Comparison of ENCODE assay signal across 36 cellular contexts in the genomic region with DNA sequence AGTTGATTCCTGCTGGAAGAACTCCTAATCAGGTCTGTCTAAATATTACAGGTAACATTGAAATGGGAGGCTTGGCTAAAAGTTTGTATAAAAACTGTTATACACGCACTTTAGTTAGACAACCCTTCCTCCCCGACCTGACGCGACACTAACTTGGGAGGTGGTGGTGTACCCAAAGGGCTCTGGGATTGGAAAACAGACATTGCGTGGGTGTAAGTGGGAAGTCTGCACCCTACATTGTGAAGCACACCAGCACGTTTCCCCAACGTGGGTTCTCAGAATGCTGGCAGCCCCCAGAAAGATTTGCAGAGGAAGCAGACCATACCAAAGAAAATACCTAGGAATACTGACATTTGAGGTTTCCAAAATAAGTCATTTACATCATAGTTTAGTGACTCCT. TPM values are rescaled to one million over a fixed set of nuclear protein-coding genes. Genes with fewer than 3 reads are reported as not detected.
"Had no signal": no experiment of that assay in that cellular context is flagged by ENCODE, and none has a peak within 500 bp of the region (broad histone marks: within the 10 kb centered on the region; RNA-seq: fewer than 3 reads in every experiment).

No MANE protein-coding gene starts in this region.

- H3K36me3 Mint-ChIP-seq: activated naive CD4-positive, alpha-beta T cell treated with anti-CD3 and anti-CD28 coated beads, Interleukin-2, amount 10 ng/mL, durations not matched to agents 7 days and 5 days; activated naive CD4-positive, alpha-beta T cell treated with anti-CD3 and anti-CD28 coated beads, Interleukin-2, amount 50 U/mL, for 24 hours; activated naive CD8-positive, alpha-beta T cell; activated naive CD8-positive, alpha-beta T cell treated with anti-CD3 and anti-CD28 coated beads, Interleukin-2, amount 10 ng/mL, durations not matched to agents 7 days and 5 days; brain had no signal

- H3K9me3 ChIP-seq: adrenal gland, ascending aorta, body of pancreas, breast epithelium had no signal

- H3K4me3 Mint-ChIP-seq: activated naive CD4-positive, alpha-beta T cell treated with anti-CD3 and anti-CD28 coated beads for 36 hours; activated naive CD4-positive, alpha-beta T cell treated with anti-CD3 and anti-CD28 coated beads, Interleukin-2, amount 10 ng/mL, durations not matched to agents 7 days and 5 days; activated naive CD4-positive, alpha-beta T cell treated with anti-CD3 and anti-CD28 coated beads, Interleukin-2, amount 50 U/mL, for 24 hours; activated naive CD8-positive, alpha-beta T cell; activated naive CD8-positive, alpha-beta T cell treated with anti-CD3 and anti-CD28 coated beads for 36 hours; activated naive CD8-positive, alpha-beta T cell treated with anti-CD3 and anti-CD28 coated beads, Interleukin-2, amount 10 ng/mL, durations not matched to agents 7 days and 5 days; activated naive CD8-positive, alpha-beta T cell treated with anti-CD3 and anti-CD28 coated beads, Interleukin-2, amount 50 U/mL, for 24 hours; activated T-cell treated with anti-CD3 and anti-CD28 coated beads, Interleukin-2, amount 50 U/mL, for 24 hours; activated T-cell treated with anti-CD3 and anti-CD28 coated beads, Interleukin-2, amount 50 U/mL, for 4 hours; activated T-cell treated with anti-CD3 and anti-CD28 coated beads, Interleukin-2, amount 50 U/mL, for 72 hours; activated T-helper 1 cell treated with anti-CD3 and anti-CD28 coated beads, Interleukin-12 subunit alpha, Interleukin-12 subunit beta, Interleukin-2, Interleukin-4 antibody, amounts not matched to agents 30 ng/mL and 10 ng/mL and 1 ng/mL, durations not matched to agents 14 hours and 24 hours and 36 hours; activated T-helper 17 cell treated with anti-CD3 and anti-CD28 coated beads, Interleukin-2, amount 50 U/mL, for 72 hours; brain; central memory CD8-positive, alpha-beta T cell had no signal

- H3K36me3 ChIP-seq: adrenal gland, ascending aorta, brain microvascular endothelial cell, breast epithelium, cardiac muscle cell had no signal

- H3K4me3 ChIP-seq: adrenal gland, ascending aorta, body of pancreas, breast epithelium, cardiac muscle cell had no signal

- H3K27ac Mint-ChIP-seq: activated naive CD4-positive, alpha-beta T cell treated with anti-CD3 and anti-CD28 coated beads for 36 hours; activated naive CD4-positive, alpha-beta T cell treated with anti-CD3 and anti-CD28 coated beads, Interleukin-2, amount 10 ng/mL, durations not matched to agents 7 days and 5 days; activated naive CD4-positive, alpha-beta T cell treated with anti-CD3 and anti-CD28 coated beads, Interleukin-2, amount 50 U/mL, for 24 hours; activated naive CD4-positive, alpha-beta T cell treated with anti-CD3 and anti-CD28 coated beads, Interleukin-2, amount 50 U/mL, for 72 hours; activated naive CD8-positive, alpha-beta T cell; activated naive CD8-positive, alpha-beta T cell treated with anti-CD3 and anti-CD28 coated beads for 36 hours; activated naive CD8-positive, alpha-beta T cell treated with anti-CD3 and anti-CD28 coated beads, Interleukin-2, amount 10 ng/mL, durations not matched to agents 7 days and 5 days; activated naive CD8-positive, alpha-beta T cell treated with anti-CD3 and anti-CD28 coated beads, Interleukin-2, amount 50 U/mL, for 24 hours; activated T-cell treated with anti-CD3 and anti-CD28 coated beads, Interleukin-2, amount 50 U/mL, for 24 hours; activated T-cell treated with anti-CD3 and anti-CD28 coated beads, Interleukin-2, amount 50 U/mL, for 72 hours; activated T-helper 1 cell treated with anti-CD3 and anti-CD28 coated beads, Interleukin-12 subunit alpha, Interleukin-12 subunit beta, Interleukin-2, Interleukin-4 antibody, amounts not matched to agents 30 ng/mL and 10 ng/mL and 1 ng/mL, durations not matched to agents 14 hours and 24 hours and 36 hours; activated T-helper 17 cell treated with anti-CD3 and anti-CD28 coated beads, Interleukin-2, amount 50 U/mL, for 72 hours; brain had no signal

- H3K27me3 ChIP-seq: adrenal gland, ascending aorta, body of pancreas, brain microvascular endothelial cell, breast epithelium, cardiac muscle cell had no signal

- H3K27me3 Mint-ChIP-seq: activated naive CD4-positive, alpha-beta T cell treated with anti-CD3 and anti-CD28 coated beads, Interleukin-2, amount 10 ng/mL, durations not matched to agents 7 days and 5 days; activated naive CD4-positive, alpha-beta T cell treated with anti-CD3 and anti-CD28 coated beads, Interleukin-2, amount 50 U/mL, for 24 hours; activated naive CD8-positive, alpha-beta T cell; activated naive CD8-positive, alpha-beta T cell treated with anti-CD3 and anti-CD28 coated beads for 36 hours; activated naive CD8-positive, alpha-beta T cell treated with anti-CD3 and anti-CD28 coated beads, Interleukin-2, amount 10 ng/mL, durations not matched to agents 7 days and 5 days; activated naive CD8-positive, alpha-beta T cell treated with anti-CD3 and anti-CD28 coated beads, Interleukin-2, amount 50 U/mL, for 24 hours; activated T-cell treated with anti-CD3 and anti-CD28 coated beads, Interleukin-2, amount 50 U/mL, for 24 hours; activated T-helper 17 cell treated with anti-CD3 and anti-CD28 coated beads, Interleukin-2, amount 50 U/mL, for 72 hours had no signal

- H3K9me3 Mint-ChIP-seq: activated naive CD4-positive, alpha-beta T cell treated with anti-CD3 and anti-CD28 coated beads for 36 hours; activated naive CD4-positive, alpha-beta T cell treated with anti-CD3 and anti-CD28 coated beads, Interleukin-2, amount 10 ng/mL, durations not matched to agents 7 days and 5 days; activated naive CD4-positive, alpha-beta T cell treated with anti-CD3 and anti-CD28 coated beads, Interleukin-2, amount 50 U/mL, for 24 hours; activated naive CD4-positive, alpha-beta T cell treated with anti-CD3 and anti-CD28 coated beads, Interleukin-2, amount 50 U/mL, for 72 hours; activated naive CD8-positive, alpha-beta T cell treated with anti-CD3 and anti-CD28 coated beads, Interleukin-2, amount 10 ng/mL, durations not matched to agents 7 days and 5 days; activated T-cell treated with anti-CD3 and anti-CD28 coated beads, Interleukin-2, amount 50 U/mL, for 24 hours; activated T-cell treated with anti-CD3 and anti-CD28 coated beads, Interleukin-2, amount 50 U/mL, for 4 hours; activated T-cell treated with anti-CD3 and anti-CD28 coated beads, Interleukin-2, amount 50 U/mL, for 72 hours; activated T-helper 1 cell treated with anti-CD3 and anti-CD28 coated beads, Interleukin-12 subunit alpha, Interleukin-12 subunit beta, Interleukin-2, Interleukin-4 antibody, amounts not matched to agents 30 ng/mL and 10 ng/mL and 1 ng/mL, durations not matched to agents 14 hours and 24 hours and 36 hours; activated T-helper 17 cell treated with anti-CD3 and anti-CD28 coated beads, Interleukin-2, amount 50 U/mL, for 72 hours; central memory CD8-positive, alpha-beta T cell had no signal

- H3K4me1 Mint-ChIP-seq: activated naive CD8-positive, alpha-beta T cell treated with anti-CD3 and anti-CD28 coated beads, Interleukin-2, amount 10 ng/mL, durations not matched to agents 7 days and 5 days; activated T-helper 17 cell treated with anti-CD3 and anti-CD28 coated beads, Interleukin-2, amount 50 U/mL, for 72 hours; brain; central memory CD8-positive, alpha-beta T cell had no signal

- ATAC-seq: activated T-cell treated with anti-CD3 and anti-CD28 coated beads, Interleukin-2, amount 50 U/mL, for 4 hours; activated T-helper 17 cell treated with anti-CD3 and anti-CD28 coated beads, Interleukin-2, amount 50 U/mL, for 72 hours had no signal

- H3K4me1 ChIP-seq: adrenal gland, ascending aorta, body of pancreas, breast epithelium had no signal

- DNase-seq: activated effector memory CD4-positive, alpha-beta T cell treated with anti-CD3 and anti-CD28 coated beads, Interleukin-2, amount 50 U/mL, for 16 hours; activated gamma-delta T cell; activated gamma-delta T cell treated with Interleukin-2 at 50 U/mL for 16 hours; activated naive CD4-positive, alpha-beta T cell treated with anti-CD3 and anti-CD28 coated beads, Interleukin-2, amount 10 ng/mL, durations not matched to agents 7 days and 5 days; activated naive CD8-positive, alpha-beta T cell treated with anti-CD3 and anti-CD28 coated beads for 36 hours; activated naive CD8-positive, alpha-beta T cell treated with anti-CD3 and anti-CD28 coated beads, Interleukin-2, amount 10 ng/mL, durations not matched to agents 7 days and 5 days; activated naive CD8-positive, alpha-beta T cell treated with anti-CD3 and anti-CD28 coated beads, Interleukin-2, amount 50 U/mL, for 24 hours; activated T-cell treated with anti-CD3 and anti-CD28 coated beads for 4 hours; activated T-cell treated with anti-CD3 and anti-CD28 coated beads, Interleukin-2, amount 50 U/mL, for 1 hour; activated T-cell treated with anti-CD3 and anti-CD28 coated beads, Interleukin-2, amount 50 U/mL, for 4 hours; amniotic stem cell; aorta; central memory CD4-positive, alpha-beta T cell; cerebellar nuclear complex had no signal

RNA-seq across cellular contexts. Expression of gene OR2T11, which starts 16.8 kb away (rescaled TPM):
- total RNA-seq: activated naive CD4-positive, alpha-beta T cell treated with anti-CD3 and anti-CD28 coated beads for 36 hours; activated naive CD4-positive, alpha-beta T cell treated with anti-CD3 and anti-CD28 coated beads, Interleukin-2, amount 50 U/mL, for 72 hours; activated naive CD8-positive, alpha-beta T cell treated with anti-CD3 and anti-CD28 coated beads for 36 hours; activated naive CD8-positive, alpha-beta T cell treated with anti-CD3 and anti-CD28 coated beads, Interleukin-2, amount 10 ng/mL, durations not matched to agents 7 days and 5 days; activated T-cell treated with anti-CD3 and anti-CD28 coated beads, Interleukin-2, amount 50 U/mL, for 4 hours; activated T-cell treated with anti-CD3 and anti-CD28 coated beads, Interleukin-2, amount 50 U/mL, for 72 hours; activated T-helper 1 cell treated with anti-CD3 and anti-CD28 coated beads, Interleukin-12 subunit alpha, Interleukin-12 subunit beta, Interleukin-2, Interleukin-4 antibody, amounts not matched to agents 30 ng/mL and 10 ng/mL and 1 ng/mL, durations not matched to agents 14 hours and 24 hours and 36 hours; activated T-helper 17 cell treated with anti-CD3 and anti-CD28 coated beads, Interleukin-2, amount 50 U/mL, for 72 hours; adrenal gland; aorta; astrocyte; breast epithelium; bronchial epithelial cell; cardiac muscle cell; cardiac septum; cerebellum; chondrocyte had no signal
- polyA plus RNA-seq: adipose tissue, adrenal gland, aorta, cardiac muscle cell had no signal

RNA-seq across cellular contexts. Expression of gene OR2T10, which starts 20.6 kb away (rescaled TPM):
- total RNA-seq: activated naive CD4-positive, alpha-beta T cell treated with anti-CD3 and anti-CD28 coated beads for 36 hours; activated naive CD4-positive, alpha-beta T cell treated with anti-CD3 and anti-CD28 coated beads, Interleukin-2, amount 50 U/mL, for 72 hours; activated naive CD8-positive, alpha-beta T cell treated with anti-CD3 and anti-CD28 coated beads for 36 hours; activated naive CD8-positive, alpha-beta T cell treated with anti-CD3 and anti-CD28 coated beads, Interleukin-2, amount 10 ng/mL, durations not matched to agents 7 days and 5 days; activated T-cell treated with anti-CD3 and anti-CD28 coated beads, Interleukin-2, amount 50 U/mL, for 4 hours; activated T-cell treated with anti-CD3 and anti-CD28 coated beads, Interleukin-2, amount 50 U/mL, for 72 hours; activated T-helper 1 cell treated with anti-CD3 and anti-CD28 coated beads, Interleukin-12 subunit alpha, Interleukin-12 subunit beta, Interleukin-2, Interleukin-4 antibody, amounts not matched to agents 30 ng/mL and 10 ng/mL and 1 ng/mL, durations not matched to agents 14 hours and 24 hours and 36 hours; activated T-helper 17 cell treated with anti-CD3 and anti-CD28 coated beads, Interleukin-2, amount 50 U/mL, for 72 hours; adrenal gland; aorta; ascending aorta; astrocyte; body of pancreas; breast epithelium; bronchial epithelial cell; cardiac muscle cell; cardiac septum; cerebellum; chondrocyte had no signal
- polyA plus RNA-seq: adipose tissue, adrenal gland, aorta, cardiac muscle cell had no signal

RNA-seq across cellular contexts. Expression of gene OR2T35, which starts 27.0 kb away (rescaled TPM):
- total RNA-seq: activated naive CD4-positive, alpha-beta T cell treated with anti-CD3 and anti-CD28 coated beads for 36 hours; activated naive CD4-positive, alpha-beta T cell treated with anti-CD3 and anti-CD28 coated beads, Interleukin-2, amount 50 U/mL, for 72 hours; activated naive CD8-positive, alpha-beta T cell treated with anti-CD3 and anti-CD28 coated beads for 36 hours; activated naive CD8-positive, alpha-beta T cell treated with anti-CD3 and anti-CD28 coated beads, Interleukin-2, amount 10 ng/mL, durations not matched to agents 7 days and 5 days; activated T-cell treated with anti-CD3 and anti-CD28 coated beads, Interleukin-2, amount 50 U/mL, for 4 hours; activated T-cell treated with anti-CD3 and anti-CD28 coated beads, Interleukin-2, amount 50 U/mL, for 72 hours; activated T-helper 1 cell treated with anti-CD3 and anti-CD28 coated beads, Interleukin-12 subunit alpha, Interleukin-12 subunit beta, Interleukin-2, Interleukin-4 antibody, amounts not matched to agents 30 ng/mL and 10 ng/mL and 1 ng/mL, durations not matched to agents 14 hours and 24 hours and 36 hours; activated T-helper 17 cell treated with anti-CD3 and anti-CD28 coated beads, Interleukin-2, amount 50 U/mL, for 72 hours; adrenal gland; aorta; ascending aorta; astrocyte; body of pancreas; breast epithelium; bronchial epithelial cell; cardiac muscle cell; cardiac septum; cerebellum; chondrocyte had no signal
- polyA plus RNA-seq: adipose tissue, adrenal gland, aorta, cardiac muscle cell had no signal

RNA-seq across cellular contexts. Expression of gene OR2T27, which starts 37.2 kb away (rescaled TPM):
- total RNA-seq: activated naive CD4-positive, alpha-beta T cell treated with anti-CD3 and anti-CD28 coated beads for 36 hours; activated naive CD4-positive, alpha-beta T cell treated with anti-CD3 and anti-CD28 coated beads, Interleukin-2, amount 50 U/mL, for 72 hours; activated naive CD8-positive, alpha-beta T cell treated with anti-CD3 and anti-CD28 coated beads for 36 hours; activated naive CD8-positive, alpha-beta T cell treated with anti-CD3 and anti-CD28 coated beads, Interleukin-2, amount 10 ng/mL, durations not matched to agents 7 days and 5 days; activated T-cell treated with anti-CD3 and anti-CD28 coated beads, Interleukin-2, amount 50 U/mL, for 4 hours; activated T-cell treated with anti-CD3 and anti-CD28 coated beads, Interleukin-2, amount 50 U/mL, for 72 hours; activated T-helper 1 cell treated with anti-CD3 and anti-CD28 coated beads, Interleukin-12 subunit alpha, Interleukin-12 subunit beta, Interleukin-2, Interleukin-4 antibody, amounts not matched to agents 30 ng/mL and 10 ng/mL and 1 ng/mL, durations not matched to agents 14 hours and 24 hours and 36 hours; activated T-helper 17 cell treated with anti-CD3 and anti-CD28 coated beads, Interleukin-2, amount 50 U/mL, for 72 hours; adrenal gland; aorta; ascending aorta; astrocyte; body of pancreas; breast epithelium; bronchial epithelial cell; cardiac muscle cell; cardiac septum; cerebellum; chondrocyte had no signal
- polyA plus RNA-seq: adipose tissue, adrenal gland, aorta, cardiac muscle cell had no signal

RNA-seq across cellular contexts. Expression of gene OR2T34, which starts 43.6 kb away (rescaled TPM):
- total RNA-seq: activated naive CD4-positive, alpha-beta T cell treated with anti-CD3 and anti-CD28 coated beads for 36 hours; activated naive CD4-positive, alpha-beta T cell treated with anti-CD3 and anti-CD28 coated beads, Interleukin-2, amount 50 U/mL, for 72 hours; activated naive CD8-positive, alpha-beta T cell treated with anti-CD3 and anti-CD28 coated beads for 36 hours; activated naive CD8-positive, alpha-beta T cell treated with anti-CD3 and anti-CD28 coated beads, Interleukin-2, amount 10 ng/mL, durations not matched to agents 7 days and 5 days; activated T-cell treated with anti-CD3 and anti-CD28 coated beads, Interleukin-2, amount 50 U/mL, for 4 hours; activated T-cell treated with anti-CD3 and anti-CD28 coated beads, Interleukin-2, amount 50 U/mL, for 72 hours; activated T-helper 1 cell treated with anti-CD3 and anti-CD28 coated beads, Interleukin-12 subunit alpha, Interleukin-12 subunit beta, Interleukin-2, Interleukin-4 antibody, amounts not matched to agents 30 ng/mL and 10 ng/mL and 1 ng/mL, durations not matched to agents 14 hours and 24 hours and 36 hours; activated T-helper 17 cell treated with anti-CD3 and anti-CD28 coated beads, Interleukin-2, amount 50 U/mL, for 72 hours; adrenal gland; aorta; ascending aorta; astrocyte; body of pancreas; breast epithelium; bronchial epithelial cell; cardiac muscle cell; cardiac septum; cerebellum; chondrocyte had no signal
- polyA plus RNA-seq: adipose tissue, adrenal gland, aorta, cardiac muscle cell had no signal
